Comparison of ENCODE assay signal across 8 cellular contexts in the genomic region with DNA sequence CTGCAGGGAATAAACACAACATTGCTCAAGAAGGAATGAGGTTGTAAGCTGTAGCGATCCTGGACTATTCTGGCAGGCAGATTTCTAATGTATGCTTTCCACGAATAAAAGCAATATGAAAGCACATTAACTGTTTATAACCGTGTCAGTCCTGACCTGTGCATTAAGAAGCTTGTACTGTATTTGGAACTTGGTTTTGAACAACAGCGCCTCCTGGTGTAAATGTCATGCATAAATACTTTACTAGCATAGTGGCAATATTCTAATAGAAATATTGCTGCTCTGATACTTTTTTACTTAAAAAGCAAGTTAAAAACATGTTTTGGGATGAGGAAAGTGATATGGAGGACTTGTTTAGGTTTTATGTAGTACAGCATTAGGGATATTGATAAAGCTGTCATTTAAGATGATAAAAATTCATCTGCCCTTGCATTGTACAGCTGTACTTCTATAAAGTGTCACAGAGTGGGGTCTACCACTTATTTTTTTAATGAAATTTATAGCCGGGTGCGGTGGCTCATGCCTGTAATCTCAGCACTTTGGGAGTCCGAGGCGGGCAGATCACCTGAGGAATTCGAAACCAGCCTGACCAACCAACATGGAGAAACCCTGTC.
DNase-seq lines count a peak whose midpoint lies in the region; ATAC-seq, FAIRE-seq and TF ChIP-seq lines count a peak whose summit lies in the region.

No MANE protein-coding gene starts in this region.

- no peaks in the 10 kb centered on the region for H3K27me3 Mint-ChIP-seq in endodermal cell (ENCODE audit: insufficient read depth)

- no peak for FAIRE-seq in urothelium cell line (lab: Jason Lieb, UNC)

- ATAC-seq in HG03025 (IDR thresholded peaks at IDR 0.05; ENCODE audit: low FRiP score, unreplicated experiment) = no peak

- H3K9me3 Mint-ChIP-seq in endodermal cell = no peaks in the 10 kb centered on the region

- H3K4me1 Mint-ChIP-seq in endodermal cell = no peaks in the 10 kb centered on the region

- no peaks in the 10 kb centered on the region for H3K4me1 ChIP-seq in endodermal cell (ENCODE audit: control insufficient read depth, insufficient read depth, low read length)

- H3K36me3 ChIP-seq in endodermal cell (ENCODE audit: control insufficient read depth, insufficient read depth, low read length) = peaks cover 4% of the 10 kb centered on the region

- CTCF ChIA-PET in AG04450 (lab: Charles Lee) = interaction anchor here (0.7 to 4.7 kb wide), 30 partner anchors 9 to 374 kb away, joined by 3 to 64 read pairs (median 4); a partner anchor contains a TSS
- CTCF ChIA-PET in GM10248 (lab: Yijun Ruan, JAX) = interaction anchor here (0.9 to 8.6 kb wide), 36 partner anchors 9 to 461 kb away, joined by 3 to 78 read pairs (median 4); a partner anchor contains a TSS

- POLR2A ChIA-PET in AG04450 (lab: Yijun Ruan, JAX) (interaction anchor here (0.5 to 2.5 kb wide), 3 partner anchors 71 to 138 kb away, joined by 3 to 12 read pairs (median 3); a partner anchor contains a TSS), GM10248 (lab: Yijun Ruan, JAX) (no interaction called here)

- H3K4me3 ChIP-seq in AG04450 (ENCODE audit: low read depth, low read length) (no peak overlapping the region), endodermal cell (ENCODE audit: low read length) (no peak overlapping the region)

- H3K27ac ChIP-seq in AG04450 (ENCODE audit: low read depth, low read length) = no peak overlapping the region
- no peak overlapping the region for H3K27ac ChIP-seq in endodermal cell (ENCODE audit: low read depth, low read length)

- TF ChIP-seq CTCF in AG04450 (IDR thresholded peaks at IDR 0.05; ENCODE audit: low read depth, low read length) = peak; percentile 75
- TF ChIP-seq CTCF in GM10248 (IDR thresholded peaks at IDR 0.05; ENCODE audit: control extremely low read depth, extremely low read depth, low read depth, missing control alignments) = peak; percentile 63
- TF ChIP-seq CTCF in endodermal cell (conservative IDR thresholded peaks at IDR 0.05) = peak; percentile 93

- H3K27me3 ChIP-seq in AG04450 (ENCODE audit: control insufficient read depth, insufficient read depth, low read length) = no peaks in the 10 kb centered on the region
- H3K27me3 ChIP-seq in endodermal cell (ENCODE audit: control insufficient read depth, insufficient read depth, low read length, poor library complexity, severe bottlenecking) = no peaks in the 10 kb centered on the region

- no peak overlapping the region for H3K4me3 Mint-ChIP-seq in endodermal cell

- no peak overlapping the region for H3K27ac Mint-ChIP-seq in endodermal cell

- DNase-seq in AG04450 (ENCODE audit: low read depth, low spot score) (peak; percentile 64), GM10248 (ENCODE audit: extremely low spot score) (peak; percentile 69), NCI-H146 (lab: John Stamatoyannopoulos, UW) (peak; percentile 69), T-helper 9 cell (peak; percentile 29), endodermal cell (no peak), middle frontal gyrus (ENCODE audit: extremely low spot score, low spot score) (peak; percentile 32), urothelium cell line (ENCODE audit: low spot score) (peak; percentile 52)

- no peaks in the 10 kb centered on the region for H3K36me3 Mint-ChIP-seq in endodermal cell (ENCODE audit: low read depth)

- H3K9me3 ChIP-seq in AG04450 (ENCODE audit: control insufficient read depth, insufficient read depth, low read length) = no peaks in the 10 kb centered on the region; the same call in 1 of the 2 replicates
- H3K9me3 ChIP-seq in endodermal cell (ENCODE audit: control insufficient read depth, low read length) = no peaks in the 10 kb centered on the region

- 72 to 82% methylated on average over 2 to 9 of the region's 9 CpGs for WGBS in endodermal cell (ENCODE audit: insufficient coverage in 1 of 2, insufficient read length in 1 of 2), 2 experiments

- no peak overlapping the region for H3K9ac ChIP-seq in endodermal cell (ENCODE audit: extremely low read depth, low read length, poor library complexity, severe bottlenecking)
